In the genomic region with DNA sequence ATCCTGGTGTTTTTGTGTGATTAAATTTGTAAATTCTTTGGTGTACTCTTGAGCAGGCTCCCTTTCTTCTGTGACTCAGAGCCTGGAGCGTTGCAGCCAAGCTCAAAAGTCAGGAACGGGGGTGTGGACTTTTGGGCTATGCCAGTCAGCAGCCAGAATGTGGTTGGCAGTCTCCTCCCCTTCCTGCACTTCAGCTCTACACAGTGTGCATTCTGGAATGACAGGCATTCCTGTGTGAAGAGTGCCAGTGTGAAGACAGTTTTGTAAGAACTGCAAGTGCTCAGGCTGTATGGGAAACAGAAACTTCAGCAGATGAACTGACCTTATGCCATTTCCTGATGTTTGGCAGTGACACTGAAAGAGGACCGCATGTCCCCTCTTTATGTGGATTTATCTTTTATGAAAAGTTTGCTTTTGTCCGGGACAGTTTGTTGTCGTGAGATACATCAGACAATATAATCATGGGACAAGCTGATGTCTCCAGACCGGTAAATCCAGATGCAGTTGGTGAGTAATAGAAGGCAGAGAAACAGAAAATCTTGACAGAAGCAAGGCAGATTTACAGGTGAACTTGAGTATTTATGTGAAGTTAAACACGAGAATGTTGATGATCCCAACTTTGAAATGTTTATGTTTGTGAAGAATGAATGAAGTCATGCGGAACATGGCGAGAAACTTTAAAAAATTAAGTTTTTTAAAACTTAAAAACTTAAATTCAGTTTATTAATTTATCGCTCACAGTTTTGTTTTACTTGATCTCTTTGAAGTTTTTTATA, we compare ENCODE assay signal across 8 cellular contexts.
DNase-seq lines count a peak whose midpoint lies in the region; ATAC-seq and TF ChIP-seq lines count a peak whose summit lies in the region.

No MANE protein-coding gene starts in this region.

- CTCF ChIA-PET in activated CD4-positive, alpha-beta memory T cell treated with anti-CD3 and anti-CD28 coated beads, Interleukin-2, amount 10 ng/mL, durations not matched to agents 7 days and 5 days (lab: Charles Lee) = interaction anchor here (1.0 to 1.1 kb wide), 2 partner anchors 8 to 24 kb away, joined by 3 to 4 read pairs; no protein-coding TSS in a partner anchor

- no peak for TF ChIP-seq CTCF in omental fat pad (IDR thresholded peaks at IDR 0.05)

- ATAC-seq in omental fat pad (ENCODE audit: low FRiP score) (peak; percentile 100), GM19452 (IDR thresholded peaks at IDR 0.05; ENCODE audit: unreplicated experiment) (no peak)

- H3K27me3 Mint-ChIP-seq in activated CD4-positive, alpha-beta memory T cell treated with anti-CD3 and anti-CD28 coated beads, Interleukin-2, amount 10 ng/mL, durations not matched to agents 7 days and 5 days = no peaks in the 10 kb centered on the region

- H3K4me3 Mint-ChIP-seq in activated CD4-positive, alpha-beta memory T cell treated with anti-CD3 and anti-CD28 coated beads, Interleukin-2, amount 10 ng/mL, durations not matched to agents 7 days and 5 days = no peak overlapping the region

- POLR2A ChIA-PET in activated CD4-positive, alpha-beta memory T cell treated with anti-CD3 and anti-CD28 coated beads, Interleukin-2, amount 10 ng/mL, durations not matched to agents 7 days and 5 days (lab: Charles Lee) = no interaction called here

- no peaks in the 10 kb centered on the region for H3K9me3 Mint-ChIP-seq in activated CD4-positive, alpha-beta memory T cell treated with anti-CD3 and anti-CD28 coated beads, Interleukin-2, amount 10 ng/mL, durations not matched to agents 7 days and 5 days

- H3K27ac Mint-ChIP-seq in activated CD4-positive, alpha-beta memory T cell treated with anti-CD3 and anti-CD28 coated beads, Interleukin-2, amount 10 ng/mL, durations not matched to agents 7 days and 5 days = peak overlapping the region; percentile 3

- DNase-seq in activated CD4-positive, alpha-beta T cell treated with anti-CD3 and anti-CD28 coated beads for 48 hours = peak; percentile 23
- DNase-seq in activated CD4-positive, alpha-beta T cell treated with anti-CD3 and anti-CD28 coated beads, Interleukin-2, amount 50 U/mL, for 1 hour = no peak
- DNase-seq in LHCN-M2 (ENCODE audit: low read depth) (peak; percentile 98), glomerular endothelial cell (ENCODE audit: extremely low read depth, low read depth, low spot score) (peak; percentile 88), omental fat pad (ENCODE audit: low spot score) (peak; percentile 47), DMS79 (lab: John Stamatoyannopoulos, UW) (no peak)
- no peak for DNase-seq in activated CD4-positive, alpha-beta memory T cell treated with anti-CD3 and anti-CD28 coated beads, Interleukin-2, amount 10 ng/mL, durations not matched to agents 7 days and 5 days

- no peaks in the 10 kb centered on the region for H3K36me3 Mint-ChIP-seq in activated CD4-positive, alpha-beta memory T cell treated with anti-CD3 and anti-CD28 coated beads, Interleukin-2, amount 10 ng/mL, durations not matched to agents 7 days and 5 days (ENCODE audit: low read depth)

- H3K4me1 Mint-ChIP-seq in activated CD4-positive, alpha-beta memory T cell treated with anti-CD3 and anti-CD28 coated beads, Interleukin-2, amount 10 ng/mL, durations not matched to agents 7 days and 5 days = peaks cover 16% of the 10 kb centered on the region

Comparison
In these comparisons a context has a peak if more than half of its experiments do, and no peak if none do; other contexts are left out.
1. DNase-seq: peak in activated CD4-positive, alpha-beta T cell treated with anti-CD3 and anti-CD28 coated beads for 48 hours (single experiment), LHCN-M2 (single experiment), glomerular endothelial cell (single experiment) and omental fat pad (single experiment); none in activated CD4-positive, alpha-beta T cell treated with anti-CD3 and anti-CD28 coated beads, Interleukin-2, amount 50 U/mL, for 1 hour (single experiment), activated CD4-positive, alpha-beta memory T cell treated with anti-CD3 and anti-CD28 coated beads, Interleukin-2, amount 10 ng/mL, durations not matched to agents 7 days and 5 days (single experiment) and DMS79 (single experiment).